Comparison of ENCODE assay signal across 11 cellular contexts in the genomic region with DNA sequence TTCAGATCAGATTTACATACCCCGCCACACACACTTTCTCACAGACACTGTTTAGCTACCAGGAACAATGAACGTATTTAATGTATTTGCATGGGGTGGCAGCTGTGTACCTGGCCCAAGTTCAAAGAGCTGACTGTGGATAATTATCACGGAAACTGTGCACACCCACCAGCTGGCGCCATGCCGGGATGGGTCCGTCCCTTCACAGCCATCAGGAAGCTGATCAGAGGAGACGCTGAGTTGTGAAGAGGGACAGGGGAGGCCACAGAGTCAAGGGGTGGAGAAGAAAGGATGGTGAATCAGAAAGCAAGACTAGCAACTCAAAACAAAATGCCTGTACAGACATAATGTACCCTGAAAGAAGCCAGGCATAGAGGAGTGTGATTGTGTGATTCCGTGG. TPM values are rescaled to one million over a fixed set of nuclear protein-coding genes. Genes with fewer than 3 reads are reported as not detected.
DNase-seq lines count a peak whose midpoint lies in the region; ATAC-seq and TF ChIP-seq lines count a peak whose summit lies in the region.
"Had no signal": no experiment of that assay in that cellular context is flagged by ENCODE, and none has a peak within 500 bp of the region (broad histone marks: within the 10 kb centered on the region; RNA-seq: fewer than 3 reads in every experiment).

No MANE protein-coding gene starts in this region.

- no peak for TF ChIP-seq POLR2A in esophagus squamous epithelium (IDR thresholded peaks at IDR 0.05)

- ATAC-seq in T-helper 17 cell (no peak), GM21515 (IDR thresholded peaks at IDR 0.05; ENCODE audit: unreplicated experiment) (no peak), GM21526 (IDR thresholded peaks at IDR 0.05; ENCODE audit: low FRiP score, unreplicated experiment) (no peak)

- H3K27me3 ChIP-seq in MG63 (no peaks in the 10 kb centered on the region; the same call in 1 of the 2 replicates), esophagus squamous epithelium (no peaks in the 10 kb centered on the region)

- peaks cover 62% of the 10 kb centered on the region for H3K27me3 Mint-ChIP-seq in T-helper 17 cell

- H3K4me1 Mint-ChIP-seq in T-helper 17 cell = peaks cover 10% of the 10 kb centered on the region

- H3K27ac Mint-ChIP-seq in T-helper 17 cell = no peak overlapping the region

- peaks cover 2% of the 10 kb centered on the region for H3K36me3 Mint-ChIP-seq in T-helper 17 cell (ENCODE audit: low read depth)

- no peak for TF ChIP-seq CTCF in esophagus squamous epithelium (IDR thresholded peaks at IDR 0.05)

- intact Hi-C loops in esophagus squamous epithelium (cut with DNase I) = no loop called here

- peaks cover 0 to 30% (median 5%) of the 10 kb centered on the region in 3 donors for H3K4me1 ChIP-seq in esophagus squamous epithelium

- no peaks in the 10 kb centered on the region for H3K36me3 ChIP-seq in MG63
- H3K36me3 ChIP-seq in esophagus squamous epithelium = no peaks in the 10 kb centered on the region

- DNase-seq in DMS53 (lab: John Stamatoyannopoulos, UW) (peak; percentile 67), MG63 (peak; percentile 9), T-helper 17 cell (no peak), myocyte (ENCODE audit: low read depth) (peak; percentile 20), esophagus squamous epithelium (lab: John Stamatoyannopoulos, UW) (no peak)
- DNase-seq in central memory CD4-positive, alpha-beta T cell = no peak
- DNase-seq: effector CD4-positive, alpha-beta T cell; kidney; MM.1S had no signal

- peak overlapping the region; percentile 60 for H3K4me3 Mint-ChIP-seq in T-helper 17 cell

- peak overlapping the region in 2 of 4 donors; percentile 23 to 35 for H3K27ac ChIP-seq in esophagus squamous epithelium

- H3K4me3 ChIP-seq in MG63 (no peak overlapping the region), esophagus squamous epithelium (peak overlapping the region in 1 of 4 donors; percentile 4)

- H3K9me3 ChIP-seq in MG63 (no peaks in the 10 kb centered on the region), T-helper 17 cell (ENCODE audit: control insufficient read depth, low read length, poor library complexity, severe bottlenecking) (no peaks in the 10 kb centered on the region), esophagus squamous epithelium (no peaks in the 10 kb centered on the region)

- WGBS in esophagus squamous epithelium, 2 donors = 13 to 40% methylated on average over 8 of the region's 8 CpGs

RNA-seq across cellular contexts. Expression of a gene that starts 13.1 kb away (rescaled TPM):
- total RNA-seq in MG63 (2014; rRNA removed; shearing (Covaris generic); ENCODE audit: low replicate concordance) = not detected in 2 replicates
- total RNA-seq in T-helper 17 cell (not detected), myocyte (not detected in 2 replicates), esophagus squamous epithelium (1 to 10 TPM in 1 of 4 donors, under 1 TPM in 3; 0.19 to 5.9 (median 0.23) TPM)
- not detected for polyA plus RNA-seq in myocyte (2012)
- total RNA-seq: kidney had no signal

RNA-seq across cellular contexts. Expression of a gene that starts 49.0 kb away (rescaled TPM):
- total RNA-seq in MG63 (2014; rRNA removed; shearing (Covaris generic); ENCODE audit: low replicate concordance) = not detected in 2 replicates
- total RNA-seq in T-helper 17 cell (not detected), myocyte (not detected in 2 replicates), esophagus squamous epithelium (10 to 100 TPM in 3 of 4 donors, 1 to 10 TPM in 1; 7.4 to 28.2 (median 21.2) TPM)
- polyA plus RNA-seq in myocyte (2012) = not detected

Comparison
In these comparisons a context has a peak if more than half of its experiments do, and no peak if none do; other contexts are left out.
1. DNase-seq: peak in DMS53 (single experiment), MG63 (single experiment) and myocyte (single experiment); none in T-helper 17 cell (0 of 3), esophagus squamous epithelium (single experiment) and central memory CD4-positive, alpha-beta T cell (single experiment).